Comparison of ENCODE assay signal across 9 cellular contexts in the genomic region with DNA sequence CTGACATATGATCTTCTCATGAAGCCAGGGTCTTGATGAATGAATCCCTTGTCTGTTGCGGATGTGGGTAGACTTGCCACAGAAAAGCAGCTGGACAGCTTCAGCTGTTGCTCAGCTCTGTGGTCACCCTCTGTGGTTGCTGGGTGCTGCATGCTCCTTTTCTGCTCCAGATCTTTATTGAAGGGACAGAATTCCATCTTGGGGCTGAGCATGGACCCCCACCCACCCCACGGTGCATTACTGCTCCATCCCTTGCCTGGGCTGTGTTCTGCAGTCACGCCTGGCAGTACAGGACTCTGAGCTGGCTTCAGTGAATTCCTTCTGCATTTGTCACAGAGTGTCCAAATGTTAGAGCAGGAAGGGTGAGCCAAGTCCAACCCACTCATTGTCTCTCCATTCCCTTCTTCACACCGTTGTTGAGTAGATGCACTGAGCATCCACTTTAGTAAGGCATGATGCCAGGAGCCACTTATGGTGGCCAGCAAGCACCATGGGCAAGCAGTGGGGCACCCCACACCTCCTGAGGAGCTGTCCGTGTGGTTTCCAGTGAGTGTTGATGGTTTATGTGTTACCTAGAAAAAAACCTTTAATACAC. TPM values are rescaled to one million over a fixed set of nuclear protein-coding genes. Genes with fewer than 3 reads are reported as not detected.
DNase-seq lines count a peak whose midpoint lies in the region; ATAC-seq and TF ChIP-seq lines count a peak whose summit lies in the region.
"Had no signal": no experiment of that assay in that cellular context is flagged by ENCODE, and none has a peak within 500 bp of the region (broad histone marks: within the 10 kb centered on the region; RNA-seq: fewer than 3 reads in every experiment).

No MANE protein-coding gene starts in this region.

- no peak for ATAC-seq in HG03342 (IDR thresholded peaks at IDR 0.05; ENCODE audit: unreplicated experiment)

- TF ChIP-seq CTCF in osteocyte (IDR thresholded peaks at IDR 0.05): no peak
- no peak for TF ChIP-seq CTCF in GM10266 (IDR thresholded peaks at IDR 0.05; ENCODE audit: control insufficient read depth, insufficient read depth, low read depth, missing control alignments)

- peaks cover 42% of the 10 kb centered on the region for H3K4me1 Mint-ChIP-seq in osteocyte (ENCODE audit: unreplicated experiment)
- H3K4me1 Mint-ChIP-seq in activated T-cell treated with anti-CD3 and anti-CD28 coated beads, Interleukin-2, amount 50 U/mL, for 24 hours (ENCODE audit: low read depth): peaks cover 17% of the 10 kb centered on the region

- DNase-seq in GM04503 (ENCODE audit: low read depth): peak; percentile 81
- peak; percentile 44 for DNase-seq in NCI-H460 (ENCODE audit: extremely low read depth, low read depth)
- DNase-seq in epithelial cell of prostate (ENCODE audit: low read depth, low spot score): no peak
- no peak for DNase-seq in osteocyte (ENCODE audit: extremely low spot score, unreplicated experiment)
- DNase-seq in GM10266 (ENCODE audit: extremely low spot score): no peak
- no peak for DNase-seq in DMS79 (lab: John Stamatoyannopoulos, UW)
- no peak for DNase-seq in activated T-cell treated with anti-CD3 and anti-CD28 coated beads, Interleukin-2, amount 50 U/mL, for 24 hours

- peak overlapping the region; percentile 38 for H3K27ac Mint-ChIP-seq in osteocyte (ENCODE audit: unreplicated experiment)
- H3K27ac Mint-ChIP-seq in activated T-cell treated with anti-CD3 and anti-CD28 coated beads, Interleukin-2, amount 50 U/mL, for 24 hours: no peak overlapping the region

- no peaks in the 10 kb centered on the region for H3K27me3 Mint-ChIP-seq in osteocyte (ENCODE audit: unreplicated experiment)
- H3K27me3 Mint-ChIP-seq in activated T-cell treated with anti-CD3 and anti-CD28 coated beads, Interleukin-2, amount 50 U/mL, for 24 hours: peaks cover 26% of the 10 kb centered on the region

- no peak overlapping the region for H3K4me3 Mint-ChIP-seq in osteocyte (ENCODE audit: unreplicated experiment)
- H3K4me3 Mint-ChIP-seq in activated T-cell treated with anti-CD3 and anti-CD28 coated beads, Interleukin-2, amount 50 U/mL, for 24 hours: no peak overlapping the region

- H3K27ac ChIP-seq in epithelial cell of prostate: peak overlapping the region; percentile 50
- H3K27ac ChIP-seq: VCaP had no signal

- H3K36me3 Mint-ChIP-seq in osteocyte (ENCODE audit: unreplicated experiment): no peaks in the 10 kb centered on the region
- H3K36me3 Mint-ChIP-seq in activated T-cell treated with anti-CD3 and anti-CD28 coated beads, Interleukin-2, amount 50 U/mL, for 24 hours (ENCODE audit: low read depth): no peaks in the 10 kb centered on the region

- H3K9me3 Mint-ChIP-seq in osteocyte (ENCODE audit: unreplicated experiment): peaks cover 6% of the 10 kb centered on the region
- no peaks in the 10 kb centered on the region for H3K9me3 Mint-ChIP-seq in activated T-cell treated with anti-CD3 and anti-CD28 coated beads, Interleukin-2, amount 50 U/mL, for 24 hours

RNA-seq across cellular contexts. Expression of a gene that starts 14.5 kb away (rescaled TPM):
- total RNA-seq in NCI-H460 (2014; rRNA removed; shearing (Covaris generic)): not detected in 2 replicates
- polyA plus RNA-seq in NCI-H460 (2014; cell fraction: nucleus; rRNA removed): not detected in 2 replicates
- total RNA-seq in osteocyte: 0.13 TPM in 2 replicates

Comparison
In these comparisons a context has a peak if more than half of its experiments do, and no peak if none do; other contexts are left out.
1. DNase-seq: peak in GM04503 (single experiment) and NCI-H460 (single experiment); none in epithelial cell of prostate (single experiment), osteocyte (single experiment), GM10266 (single experiment), DMS79 (single experiment) and activated T-cell treated with anti-CD3 and anti-CD28 coated beads, Interleukin-2, amount 50 U/mL, for 24 hours (single experiment).